Comparison of ENCODE assay signal across 3 cellular contexts in genomic region chr14:34685819-34686428, GRCh38.
TF ChIP-seq lines count a peak whose summit lies in the region.

No MANE protein-coding gene starts in this region.

TF ChIP-seq in HepG2, 621 proteins besides CTCF, POLR2A, EP300 and RAD21 (continues in another document):
- no peak for TF ChIP-seq JUN (CRISPR knock-in tag; IDR thresholded peaks at IDR 0.05)
- TF ChIP-seq ZNF570 (CRISPR knock-in tag; IDR thresholded peaks at IDR 0.05; ENCODE audit: borderline replicate concordance), result no peak
- no peak for TF ChIP-seq ZNF12 (CRISPR knock-in tag; IDR thresholded peaks at IDR 0.05)
- TF ChIP-seq ZBTB20 (CRISPR knock-in tag; IDR thresholded peaks at IDR 0.05; ENCODE audit: borderline replicate concordance, low read depth), result peak; percentile 38; the same call in 1 of the 2 replicates
- TF ChIP-seq ZNF766 (CRISPR knock-in tag; IDR thresholded peaks at IDR 0.05; ENCODE audit: borderline replicate concordance), result no peak
- no peak for TF ChIP-seq SMAD3 (CRISPR knock-in tag; IDR thresholded peaks at IDR 0.05)
- no peak for TF ChIP-seq ZNF770 (CRISPR knock-in tag; IDR thresholded peaks at IDR 0.05)
- TF ChIP-seq JARID2 (CRISPR knock-in tag; IDR thresholded peaks at IDR 0.05; ENCODE audit: insufficient replicate concordance), result no peak
- no peak for TF ChIP-seq SOX6 (IDR thresholded peaks at IDR 0.05)
- peak; percentile 49; the same call in 1 of the 2 replicates for TF ChIP-seq SOX6 (CRISPR knock-in tag; IDR thresholded peaks at IDR 0.05)
- TF ChIP-seq ZNF510 (CRISPR knock-in tag; IDR thresholded peaks at IDR 0.05; ENCODE audit: low read depth), result no peak
- TF ChIP-seq SUZ12 (IDR thresholded peaks at IDR 0.05; ENCODE audit: low read depth, low read length), result no peak
- no peak for TF ChIP-seq CHD4 (IDR thresholded peaks at IDR 0.05; ENCODE audit: borderline replicate concordance, low read length)
- no peak for TF ChIP-seq ESRRA (CRISPR knock-in tag; IDR thresholded peaks at IDR 0.05; ENCODE audit: low read depth)
- TF ChIP-seq PRMT3 (CRISPR knock-in tag; IDR thresholded peaks at IDR 0.05; ENCODE audit: borderline replicate concordance, low read depth), result no peak
- no peak for TF ChIP-seq SRSF1 (optimal IDR thresholded peaks at IDR 0.05; ENCODE audit: low read depth, low read length)
- peak; percentile 46 for TF ChIP-seq POGZ (CRISPR knock-in tag; IDR thresholded peaks at IDR 0.05)
- TF ChIP-seq ZNF432 (CRISPR knock-in tag; IDR thresholded peaks at IDR 0.05; ENCODE audit: borderline replicate concordance), result no peak
- 0 out of 2 replicates have a peak, but pooled peaks have one; percentile 37 for TF ChIP-seq CSRNP1 (CRISPR knock-in tag; IDR thresholded peaks at IDR 0.05)
- no peak for TF ChIP-seq JUNB (CRISPR knock-in tag; IDR thresholded peaks at IDR 0.05; ENCODE audit: borderline replicate concordance)
- TF ChIP-seq ZMAT3 (CRISPR knock-in tag; conservative IDR thresholded peaks at IDR 0.05), result no peak
- TF ChIP-seq ZSCAN29 (CRISPR knock-in tag; conservative IDR thresholded peaks at IDR 0.05), result no peak
- peak; percentile 52; the same call in 1 of the 2 replicates for TF ChIP-seq ZNF205 (CRISPR knock-in tag; IDR thresholded peaks at IDR 0.05)
- peak; percentile 91 for TF ChIP-seq ZNF3 (CRISPR knock-in tag; IDR thresholded peaks at IDR 0.05)
- TF ChIP-seq SP4 (CRISPR knock-in tag; IDR thresholded peaks at IDR 0.05), result no peak

TF ChIP-seq in K562, 482 proteins besides CTCF, POLR2A, EP300 and RAD21:
- TF ChIP-seq ASH1L (IDR thresholded peaks at IDR 0.05; ENCODE audit: borderline replicate concordance, low read depth, partially characterized antibody), result no peak
- TF ChIP-seq RFX1 (IDR thresholded peaks at IDR 0.05), result 0 out of 2 replicates have a peak, but pooled peaks have one; percentile 18
- no peak for TF ChIP-seq ZNF57 (CRISPR knock-in tag; IDR thresholded peaks at IDR 0.05)
- TF ChIP-seq HBP1 (CRISPR knock-in tag; IDR thresholded peaks at IDR 0.05), result no peak

TF ChIP-seq in liver, 16 proteins besides CTCF, POLR2A, EP300 and RAD21:
- TF ChIP-seq FOXA1 (IDR thresholded peaks at IDR 0.05), result no peak
- no peak for TF ChIP-seq TAF1 (conservative IDR thresholded peaks at IDR 0.05)
- no peak for TF ChIP-seq JUND (IDR thresholded peaks at IDR 0.05)
- TF ChIP-seq GABPA (IDR thresholded peaks at IDR 0.05 in 1 of 2, conservative IDR thresholded peaks at IDR 0.05 in 1 of 2), result no peak
- TF ChIP-seq MAX (IDR thresholded peaks at IDR 0.05), result no peak
- no peak for TF ChIP-seq REST (IDR thresholded peaks at IDR 0.05)
- no peak for TF ChIP-seq ZBTB33 (IDR thresholded peaks at IDR 0.05)
- TF ChIP-seq FOXA2 (IDR thresholded peaks at IDR 0.05), result no peak
- no peak for TF ChIP-seq HNF4A (conservative IDR thresholded peaks at IDR 0.05)
- no peak for TF ChIP-seq EGR1 (IDR thresholded peaks at IDR 0.05; ENCODE audit: low read depth in 2 of 2)
- TF ChIP-seq HNF4G (IDR thresholded peaks at IDR 0.05), result no peak
- TF ChIP-seq YY1 (IDR thresholded peaks at IDR 0.05), result no peak
- TF ChIP-seq ATF3 (IDR thresholded peaks at IDR 0.05), result no peak
- no peak for TF ChIP-seq RXRA (IDR thresholded peaks at IDR 0.05)
